Comparison of ENCODE assay signal across 12 cellular contexts in the genomic region with DNA sequence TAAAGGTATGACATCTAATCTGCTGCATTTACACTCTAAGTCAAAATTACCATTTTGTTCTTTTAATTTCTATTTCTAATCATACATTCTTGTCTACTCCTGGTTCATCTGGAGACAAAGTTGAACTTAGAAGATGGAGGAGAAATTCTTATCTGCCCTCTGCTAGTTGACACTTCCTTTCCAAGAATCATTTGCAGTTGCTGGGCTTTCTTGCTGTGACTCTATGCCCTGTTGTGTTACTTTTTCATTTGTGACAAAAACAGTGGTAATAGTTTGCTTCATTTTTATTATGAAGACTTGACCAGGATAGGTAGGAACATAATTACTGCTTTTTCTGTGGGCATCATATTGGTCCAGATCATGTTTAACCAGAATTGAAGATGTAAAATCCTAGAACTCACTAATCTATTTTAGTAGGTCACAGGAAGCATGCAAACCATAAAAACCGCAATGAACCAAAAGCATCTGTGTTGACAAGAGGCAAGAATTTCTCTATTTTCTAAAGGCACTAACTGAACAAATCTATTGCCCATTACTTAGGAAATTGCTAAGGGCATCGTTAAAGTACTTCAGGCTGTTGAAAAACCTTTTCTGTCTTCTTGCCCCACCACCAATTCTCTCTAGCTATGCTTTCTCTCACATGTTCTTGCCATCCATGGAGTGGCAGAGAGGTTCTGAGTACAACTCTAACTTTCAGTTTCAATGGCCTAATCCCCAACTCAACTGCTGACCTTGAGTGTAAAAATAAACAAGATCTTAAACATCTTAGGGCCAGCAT. TPM values are rescaled to one million over a fixed set of nuclear protein-coding genes. Genes with fewer than 3 reads are reported as not detected.
A peak's percentile ranks its signal among the peaks of the same experiment; 100 is the strongest.
DNase-seq lines count a peak whose midpoint lies in the region; ATAC-seq, FAIRE-seq and TF ChIP-seq lines count a peak whose summit lies in the region.
"Had no signal": no experiment of that assay in that cellular context is flagged by ENCODE, and none has a peak within 500 bp of the region (broad histone marks: within the 10 kb centered on the region; RNA-seq: fewer than 3 reads in every experiment).

No MANE protein-coding gene starts in this region.

- H3K4me1 Mint-ChIP-seq in activated T-helper 1 cell treated with anti-CD3 and anti-CD28 coated beads, Interleukin-12 subunit alpha, Interleukin-12 subunit beta, Interleukin-2, Interleukin-4 antibody, amounts not matched to agents 30 ng/mL and 10 ng/mL and 1 ng/mL, durations not matched to agents 14 hours and 24 hours and 36 hours (ENCODE audit: low read depth), result peaks cover 72% of the 10 kb centered on the region

- peak overlapping the region; percentile 88 for H3K27ac Mint-ChIP-seq in activated T-helper 1 cell treated with anti-CD3 and anti-CD28 coated beads, Interleukin-12 subunit alpha, Interleukin-12 subunit beta, Interleukin-2, Interleukin-4 antibody, amounts not matched to agents 30 ng/mL and 10 ng/mL and 1 ng/mL, durations not matched to agents 14 hours and 24 hours and 36 hours

- FAIRE-seq in HTR-8/SVneo (lab: Jason Lieb, UNC), result no peak
- FAIRE-seq: bronchial epithelial cell had no signal

- no peak overlapping the region for H2AFZ ChIP-seq in DND-41 (ENCODE audit: low read depth, low read length)

- peak; percentile 77 for ATAC-seq in DND-41 (ENCODE audit: insufficient read depth, low read depth)
- ATAC-seq in HG03460 (IDR thresholded peaks at IDR 0.05; ENCODE audit: unreplicated experiment), result peak; percentile 65
- no peak for ATAC-seq in GM18870 (IDR thresholded peaks at IDR 0.05; ENCODE audit: unreplicated experiment)

- peaks cover 60% of the 10 kb centered on the region for H3K4me1 ChIP-seq in DND-41 (ENCODE audit: insufficient read depth, low read length)
- H3K4me1 ChIP-seq in colonic mucosa, result no peaks in the 10 kb centered on the region

- H3K4me3 Mint-ChIP-seq in activated T-helper 1 cell treated with anti-CD3 and anti-CD28 coated beads, Interleukin-12 subunit alpha, Interleukin-12 subunit beta, Interleukin-2, Interleukin-4 antibody, amounts not matched to agents 30 ng/mL and 10 ng/mL and 1 ng/mL, durations not matched to agents 14 hours and 24 hours and 36 hours, result peak overlapping the region; percentile 54

- H3K9ac ChIP-seq in DND-41 (ENCODE audit: low read depth, low read length) (peak overlapping the region; percentile 37), colonic mucosa (ENCODE audit: low read depth in 2 of 2, low read length in 2 of 2) (no peak overlapping the region)

- H3K36me3 Mint-ChIP-seq in activated T-helper 1 cell treated with anti-CD3 and anti-CD28 coated beads, Interleukin-12 subunit alpha, Interleukin-12 subunit beta, Interleukin-2, Interleukin-4 antibody, amounts not matched to agents 30 ng/mL and 10 ng/mL and 1 ng/mL, durations not matched to agents 14 hours and 24 hours and 36 hours (ENCODE audit: low read depth), result peaks cover 9% of the 10 kb centered on the region

- no peaks in the 10 kb centered on the region for H3K79me2 ChIP-seq in DND-41 (ENCODE audit: insufficient read depth, low read length)

- H3K27me3 ChIP-seq in DND-41 (ENCODE audit: insufficient read depth, low read length, poor library complexity) (no peaks in the 10 kb centered on the region), colonic mucosa (no peaks in the 10 kb centered on the region)
- H3K27me3 ChIP-seq: neutrophil had no signal

- DNase-seq in DND-41 (peak; percentile 39), GM20000 (ENCODE audit: low spot score) (peak; percentile 22), colonic mucosa (no peak), HTR-8/SVneo (ENCODE audit: insufficient read length, low spot score) (no peak)
- DNase-seq in activated T-helper 1 cell treated with anti-CD3 and anti-CD28 coated beads, Interleukin-12 subunit alpha, Interleukin-12 subunit beta, Interleukin-2, Interleukin-4 antibody, amounts not matched to agents 30 ng/mL and 10 ng/mL and 1 ng/mL, durations not matched to agents 14 hours and 24 hours and 36 hours (ENCODE audit: low spot score), result no peak
- DNase-seq in NK-92 treated with Interleukin-12 subunit alpha and Interleukin-12 subunit beta, amount 100 ng/mL, for 24 hours (lab: John Stamatoyannopoulos, UW), result no peak
- DNase-seq: DMS 273 treated with DMSO at 0.1 percent for 48 hours, NCI-H2029 treated with DMSO at 0.1 percent for 48 hours had no signal

- H3K36me3 ChIP-seq in DND-41 (ENCODE audit: insufficient read depth, low read length) (no peaks in the 10 kb centered on the region), colonic mucosa (no peaks in the 10 kb centered on the region)
- H3K36me3 ChIP-seq: neutrophil had no signal

- H3K9me3 ChIP-seq in DND-41 (ENCODE audit: insufficient read depth, low read length, severe bottlenecking) (peaks cover 5% of the 10 kb centered on the region), colonic mucosa (no peaks in the 10 kb centered on the region)
- H3K9me3 ChIP-seq: neutrophil had no signal

- H3K27ac ChIP-seq in DND-41 (ENCODE audit: low read length), result peak overlapping the region; percentile 86
- H3K27ac ChIP-seq in colonic mucosa, result no peak overlapping the region
- H3K27ac ChIP-seq: neutrophil had no signal

- H4K20me1 ChIP-seq in DND-41 (ENCODE audit: insufficient read depth, low read length), result no peaks in the 10 kb centered on the region

- peak overlapping the region in 1 of 2 experiments; percentile 21; a peak in 2 of 4 replicates for H3K4me3 ChIP-seq in DND-41 (ENCODE audit: low read depth in 1 of 2, low read length in 2 of 2)
- no peak overlapping the region for H3K4me3 ChIP-seq in colonic mucosa

- peak overlapping the region; percentile 52 for H3K4me2 ChIP-seq in DND-41 (ENCODE audit: insufficient read depth, low read length)

- peaks cover 29% of the 10 kb centered on the region for H3K9me3 Mint-ChIP-seq in activated T-helper 1 cell treated with anti-CD3 and anti-CD28 coated beads, Interleukin-12 subunit alpha, Interleukin-12 subunit beta, Interleukin-2, Interleukin-4 antibody, amounts not matched to agents 30 ng/mL and 10 ng/mL and 1 ng/mL, durations not matched to agents 14 hours and 24 hours and 36 hours

- peaks cover 7% of the 10 kb centered on the region for H3K27me3 Mint-ChIP-seq in activated T-helper 1 cell treated with anti-CD3 and anti-CD28 coated beads, Interleukin-12 subunit alpha, Interleukin-12 subunit beta, Interleukin-2, Interleukin-4 antibody, amounts not matched to agents 30 ng/mL and 10 ng/mL and 1 ng/mL, durations not matched to agents 14 hours and 24 hours and 36 hours (ENCODE audit: insufficient read depth)

- intact Hi-C loops in activated T-helper 1 cell treated with anti-CD3 and anti-CD28 coated beads, Interleukin-12 subunit alpha, Interleukin-12 subunit beta, Interleukin-2, Interleukin-4 antibody, amounts not matched to agents 30 ng/mL and 10 ng/mL and 1 ng/mL, durations not matched to agents 14 hours and 24 hours and 36 hours (cut with micrococcal nuclease), result loop anchor here (2.0 kb wide), 1 partner anchor 15 kb away; no protein-coding TSS in a partner anchor
- intact Hi-C loops in colonic mucosa (cut with DNase I), result no loop called here

- TF ChIP-seq CTCF in DND-41 (IDR thresholded peaks at IDR 0.05; ENCODE audit: borderline replicate concordance, extremely low read depth, low read length, poor library complexity, severe bottlenecking), result no peak
- TF ChIP-seq CTCF in GM20000 (IDR thresholded peaks at IDR 0.05; ENCODE audit: extremely low read depth, missing control alignments), result no peak
- no peak for TF ChIP-seq CTCF in colonic mucosa (IDR thresholded peaks at IDR 0.05)

RNA-seq across cellular contexts. Expression of a gene that starts 4.2 kb away (rescaled TPM):
- total RNA-seq in activated T-helper 1 cell treated with anti-CD3 and anti-CD28 coated beads, Interleukin-12 subunit alpha, Interleukin-12 subunit beta, Interleukin-2, Interleukin-4 antibody, amounts not matched to agents 30 ng/mL and 10 ng/mL and 1 ng/mL, durations not matched to agents 14 hours and 24 hours and 36 hours, result 20.6 and 21.0 TPM in 2 replicates
- total RNA-seq in colonic mucosa, result 1 to 10 TPM; 1.5 to 3.0 TPM
- total RNA-seq: bronchial epithelial cell had no signal

RNA-seq across cellular contexts. Expression of a gene that starts 21.1 kb away (rescaled TPM):
- 5.8 TPM in 2 replicates for total RNA-seq in activated T-helper 1 cell treated with anti-CD3 and anti-CD28 coated beads, Interleukin-12 subunit alpha, Interleukin-12 subunit beta, Interleukin-2, Interleukin-4 antibody, amounts not matched to agents 30 ng/mL and 10 ng/mL and 1 ng/mL, durations not matched to agents 14 hours and 24 hours and 36 hours
- 1 to 10 TPM in 1 of 2 donors, under 1 TPM in 1; 0.57 to 1.9 TPM for total RNA-seq in colonic mucosa
- total RNA-seq: bronchial epithelial cell had no signal

RNA-seq across cellular contexts. Expression of a gene that starts 57.4 kb away (rescaled TPM):
- total RNA-seq in activated T-helper 1 cell treated with anti-CD3 and anti-CD28 coated beads, Interleukin-12 subunit alpha, Interleukin-12 subunit beta, Interleukin-2, Interleukin-4 antibody, amounts not matched to agents 30 ng/mL and 10 ng/mL and 1 ng/mL, durations not matched to agents 14 hours and 24 hours and 36 hours, result 2.2 and 3.9 TPM in 2 replicates
- total RNA-seq in colonic mucosa, result 10 to 100 TPM; 10.9 to 17.6 TPM

Comparison
In these comparisons a context has a peak if more than half of its experiments do, and no peak if none do; other contexts are left out.
1. DNase-seq: peak in DND-41 (single experiment) and GM20000 (single experiment); none in activated T-helper 1 cell treated with anti-CD3 and anti-CD28 coated beads, Interleukin-12 subunit alpha, Interleukin-12 subunit beta, Interleukin-2, Interleukin-4 antibody, amounts not matched to agents 30 ng/mL and 10 ng/mL and 1 ng/mL, durations not matched to agents 14 hours and 24 hours and 36 hours (single experiment), colonic mucosa (single experiment), HTR-8/SVneo (single experiment) and NK-92 treated with Interleukin-12 subunit alpha and Interleukin-12 subunit beta, amount 100 ng/mL, for 24 hours (single experiment).